Comparison of ENCODE assay signal across 12 cellular contexts in genomic region chr16:55444754-55445485, GRCh38. TPM values are rescaled to one million over a fixed set of nuclear protein-coding genes. Genes with fewer than 3 reads are reported as not detected.
DNase-seq lines count a peak whose midpoint lies in the region; ATAC-seq and TF ChIP-seq lines count a peak whose summit lies in the region.
"Had no signal": no experiment of that assay in that cellular context is flagged by ENCODE, and none has a peak within 500 bp of the region (broad histone marks: within the 10 kb centered on the region; RNA-seq: fewer than 3 reads in every experiment).

No MANE protein-coding gene starts in this region.

- no peaks in the 10 kb centered on the region for H3K27me3 ChIP-seq in lung (ENCODE audit: control insufficient read depth, insufficient read depth)
- H3K27me3 ChIP-seq: neutrophil had no signal

- no peak overlapping the region for H3K27ac Mint-ChIP-seq in nephron progenitor cell
- H3K27ac Mint-ChIP-seq: activated naive CD4-positive, alpha-beta T cell treated with anti-CD3 and anti-CD28 coated beads, Interleukin-2, amount 10 ng/mL, durations not matched to agents 7 days and 5 days had no signal

- no peak overlapping the region for H3K27ac ChIP-seq in lung (ENCODE audit: low read depth in 1 of 2, low read length in 1 of 2)
- H3K27ac ChIP-seq: neutrophil had no signal

- no peaks in the 10 kb centered on the region for H3K36me3 ChIP-seq in lung (ENCODE audit: control insufficient read depth in 2 of 2, insufficient read depth in 2 of 2, low read length in 2 of 2)
- H3K36me3 ChIP-seq: neutrophil had no signal

- peaks cover 27% of the 10 kb centered on the region for H3K27me3 Mint-ChIP-seq in nephron progenitor cell (ENCODE audit: low read depth, poor library complexity)

- no peaks in the 10 kb centered on the region for H3K4me1 ChIP-seq in lung (ENCODE audit: control insufficient read depth in 2 of 2, insufficient read depth in 2 of 2, low read length in 2 of 2)

- H3K4me1 Mint-ChIP-seq in nephron progenitor cell: peaks cover 4% of the 10 kb centered on the region
- H3K4me1 Mint-ChIP-seq: activated naive CD4-positive, alpha-beta T cell treated with anti-CD3 and anti-CD28 coated beads, Interleukin-2, amount 10 ng/mL, durations not matched to agents 7 days and 5 days had no signal

- H3K9me3 Mint-ChIP-seq in nephron progenitor cell: no peaks in the 10 kb centered on the region
- H3K9me3 Mint-ChIP-seq: activated naive CD4-positive, alpha-beta T cell treated with anti-CD3 and anti-CD28 coated beads, Interleukin-2, amount 10 ng/mL, durations not matched to agents 7 days and 5 days had no signal

- DNase-seq in CD1c-positive myeloid dendritic cell (ENCODE audit: extremely low spot score) (peak; percentile 93), SKM-1 treated with dmso at 0.1 percent for 144 hours (lab: John Stamatoyannopoulos, UW; ENCODE audit: unreplicated experiment) (peak; percentile 80), lung (ENCODE audit: low spot score) (peak; percentile 33), cerebellum (ENCODE audit: low spot score) (no peak), NCI-H1105 treated with DMSO at 0.1 percent for 48 hours (lab: John Stamatoyannopoulos, UW) (no peak), nephron progenitor cell (no peak), cortex of kidney (lab: John Stamatoyannopoulos, UW) (no peak)
- DNase-seq: activated naive CD4-positive, alpha-beta T cell treated with anti-CD3 and anti-CD28 coated beads, Interleukin-2, amount 10 ng/mL, durations not matched to agents 7 days and 5 days; H7; NCI-H774 had no signal

- no peak overlapping the region for H3K4me3 Mint-ChIP-seq in nephron progenitor cell
- H3K4me3 Mint-ChIP-seq: activated naive CD4-positive, alpha-beta T cell treated with anti-CD3 and anti-CD28 coated beads, Interleukin-2, amount 10 ng/mL, durations not matched to agents 7 days and 5 days had no signal

- peak; percentile 63 for ATAC-seq in GM21825 (IDR thresholded peaks at IDR 0.05; ENCODE audit: unreplicated experiment)
- ATAC-seq in lung (ENCODE audit: insufficient read depth, low FRiP score): peak; percentile 75

- WGBS in lung, 2 donors: 66 to 75% methylated on average over 8 of the region's 8 CpGs

- no peaks in the 10 kb centered on the region for H3K36me3 Mint-ChIP-seq in nephron progenitor cell (ENCODE audit: low read depth)
- H3K36me3 Mint-ChIP-seq: activated naive CD4-positive, alpha-beta T cell treated with anti-CD3 and anti-CD28 coated beads, Interleukin-2, amount 10 ng/mL, durations not matched to agents 7 days and 5 days had no signal

- no peaks in the 10 kb centered on the region for H3K9me3 ChIP-seq in lung (ENCODE audit: control insufficient read depth in 2 of 2, insufficient read depth in 1 of 2, low read length in 1 of 2)
- H3K9me3 ChIP-seq: neutrophil had no signal

- H3K4me3 ChIP-seq in lung: no peak overlapping the region

- TF ChIP-seq CTCF in lung (IDR thresholded peaks at IDR 0.05; ENCODE audit: control extremely low read depth, extremely low read depth): no peak
- no peak for TF ChIP-seq CTCF in nephron progenitor cell (IDR thresholded peaks at IDR 0.05)

RNA-seq across cellular contexts. Expression of gene MMP2, which starts 34.1 kb away (rescaled TPM):
- total RNA-seq in lung: 100 to 1,000 TPM; 218 to 291 TPM
- 100 to 1,000 TPM in 1 of 2 donors, 10 to 100 TPM in 1; 41.9 to 119 TPM for polyA plus RNA-seq in lung
- 25.4 TPM for total RNA-seq in cerebellum

Comparison
In these comparisons a context has a peak if more than half of its experiments do, and no peak if none do; other contexts are left out.
1. DNase-seq: peak in CD1c-positive myeloid dendritic cell (single experiment), SKM-1 treated with dmso at 0.1 percent for 144 hours (single experiment) and lung (single experiment); none in cerebellum (single experiment), NCI-H1105 treated with DMSO at 0.1 percent for 48 hours (single experiment), nephron progenitor cell (single experiment) and cortex of kidney (single experiment).